In the genomic region with DNA sequence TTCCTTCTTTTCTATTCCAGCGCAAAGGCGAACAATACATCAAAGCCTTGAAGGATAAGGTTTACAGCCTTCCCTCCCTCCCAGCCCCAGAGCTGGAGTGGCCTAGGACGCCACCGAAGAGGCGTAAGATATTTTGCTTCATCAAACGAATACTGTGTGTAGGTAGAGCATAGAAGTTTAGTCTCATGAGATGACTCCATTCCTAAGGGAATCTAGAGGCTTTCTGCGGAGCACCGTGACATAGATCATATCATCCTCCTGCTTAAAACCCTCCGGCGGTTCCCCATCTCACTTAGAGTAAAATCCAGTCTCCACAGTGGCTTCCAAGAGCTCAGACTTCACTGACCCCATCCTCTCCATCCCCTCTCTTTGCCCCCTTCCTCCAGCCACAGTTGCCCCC, we compare ENCODE assay signal across 19 cellular contexts.
A peak's percentile ranks its signal among the peaks of the same experiment; 100 is the strongest.
DNase-seq lines count a peak whose midpoint lies in the region; ATAC-seq and TF ChIP-seq lines count a peak whose summit lies in the region.
"Had no signal": no experiment of that assay in that cellular context is flagged by ENCODE, and none has a peak within 500 bp of the region (broad histone marks: within the 10 kb centered on the region; RNA-seq: fewer than 3 reads in every experiment).

No MANE protein-coding gene starts in this region.

- H3K4me3 ChIP-seq in Caco-2 (ENCODE audit: low read depth, low read length): no peak overlapping the region
- H3K4me3 ChIP-seq: BLaER1 treated with 17β-estradiol and CSF1 and Interleukin-3, amounts not matched to agents 10 nM and 100 nM; GM12878 had no signal

- H3K4me3 Mint-ChIP-seq in Caco-2 (ENCODE audit: unreplicated experiment): no peak overlapping the region
- no peak overlapping the region for H3K4me3 Mint-ChIP-seq in neural crest cell
- H3K4me3 Mint-ChIP-seq: B cell; CD4-positive, alpha-beta T cell; CD8-positive, alpha-beta T cell had no signal

- no TSS peak for BruUV-seq in Caco-2 (replicated peaks; lab: Mats Ljungman, UMichigan)

- no peak for TF ChIP-seq CTCF in Caco-2 (IDR thresholded peaks at IDR 0.05; ENCODE audit: insufficient read depth in 1 of 2, low read depth in 1 of 2, low read length in 1 of 2, severe bottlenecking in 1 of 2, unreplicated experiment in 1 of 2)
- no peak for TF ChIP-seq CTCF in neural crest cell (conservative IDR thresholded peaks at IDR 0.05)

- H3K9me3 Mint-ChIP-seq in Caco-2 (ENCODE audit: unreplicated experiment) (peaks cover 9% of the 10 kb centered on the region), neural crest cell (peaks cover 2% of the 10 kb centered on the region)

- no peaks in the 10 kb centered on the region for H3K4me1 ChIP-seq in Caco-2
- H3K4me1 ChIP-seq: BLaER1 treated with 17β-estradiol and CSF1 and Interleukin-3, amounts not matched to agents 10 nM and 100 nM had no signal

- peaks cover 20% of the 10 kb centered on the region for H3K4me1 Mint-ChIP-seq in Caco-2 (ENCODE audit: low read depth, unreplicated experiment)
- H3K4me1 Mint-ChIP-seq in neural crest cell: peaks cover 15% of the 10 kb centered on the region
- H3K4me1 Mint-ChIP-seq: B cell had no signal

- no peaks in the 10 kb centered on the region for H3K27me3 ChIP-seq in Caco-2 (replicated peaks; ENCODE audit: control insufficient read depth, insufficient read depth, low read length)
- H3K27me3 ChIP-seq: BLaER1 treated with 17β-estradiol and CSF1 and Interleukin-3, amounts not matched to agents 10 nM and 100 nM had no signal

- no peak for DNase-seq in Caco-2
- DNase-seq in islet precursor cell: peak; percentile 20
- DNase-seq in neural crest cell (ENCODE audit: low read depth, low spot score): no peak
- no peak for DNase-seq in ACHN
- DNase-seq: 8988T; AML-193; CD4-positive, alpha-beta T cell; CD8-positive, alpha-beta T cell; DMS 273 treated with DMSO at 0.1 percent for 48 hours; DMS153; DMS53; DMS79; DND-41; EL; GDM1 had no signal

- in situ Hi-C loops in ACHN (cut with HindIII; ENCODE audit: low pct_ligation_motif_present, low pct_unique_long_range_greater_than_20kb, low sequenced_read_pairs): no loop called here

- H3K36me3 ChIP-seq in Caco-2 (ENCODE audit: control insufficient read depth, insufficient read depth, low read length): peaks cover 2% of the 10 kb centered on the region; the same call in 1 of the 2 replicates

- POLR2A ChIA-PET in Caco-2 (lab: Charles Lee): no interaction called here

- no peaks in the 10 kb centered on the region for H3K9me3 ChIP-seq in Caco-2

- CTCF ChIA-PET in Caco-2 (lab: Charles Lee): no interaction called here

- H3K27ac Mint-ChIP-seq in Caco-2 (ENCODE audit: unreplicated experiment): peak overlapping the region; percentile 20
- H3K27ac Mint-ChIP-seq in neural crest cell (ENCODE audit: unreplicated experiment): peak overlapping the region; percentile 43
- H3K27ac Mint-ChIP-seq: B cell; CD4-positive, alpha-beta T cell; CD8-positive, alpha-beta T cell had no signal

- H3K27me3 Mint-ChIP-seq in Caco-2 (ENCODE audit: insufficient read depth, unreplicated experiment) (no peaks in the 10 kb centered on the region), neural crest cell (ENCODE audit: low read depth) (no peaks in the 10 kb centered on the region)
- H3K27me3 Mint-ChIP-seq: B cell; CD4-positive, alpha-beta T cell had no signal

- intact Hi-C loops in Caco-2 (cut with micrococcal nuclease; ENCODE audit: unreplicated experiment): no loop called here

- ATAC-seq in HG03460 (IDR thresholded peaks at IDR 0.05; ENCODE audit: unreplicated experiment): no peak
- ATAC-seq: CD8-positive, alpha-beta T cell; GM12878 had no signal

- no peaks in the 10 kb centered on the region for H3K36me3 Mint-ChIP-seq in Caco-2 (ENCODE audit: insufficient read depth, unreplicated experiment)
- H3K36me3 Mint-ChIP-seq in neural crest cell (ENCODE audit: low read depth): peaks cover 2% of the 10 kb centered on the region
